Comparison of ENCODE assay signal across 8 cellular contexts in genomic region chr3:108489776-108490175, GRCh38. TPM values are rescaled to one million over a fixed set of nuclear protein-coding genes. Genes with fewer than 3 reads are reported as not detected.
A peak's percentile ranks its signal among the peaks of the same experiment; 100 is the strongest.
DNase-seq lines count a peak whose midpoint lies in the region; ATAC-seq and TF ChIP-seq lines count a peak whose summit lies in the region.

No MANE protein-coding gene starts in this region.

- no peak overlapping the region for H3K4me3 ChIP-seq in body of pancreas

- DNase-seq in DMS153 treated with DMSO at 0.1 percent for 48 hours (lab: John Stamatoyannopoulos, UW; ENCODE audit: unreplicated experiment) (peak; percentile 17), HT-29 (ENCODE audit: low spot score) (peak; percentile 81), OCI-M1 (lab: John Stamatoyannopoulos, UW) (peak; percentile 66), body of pancreas (peak in 3 of 4 donors; percentile 13 to 26 (median 19)), immature natural killer cell (peak; percentile 40 to 51 (median 42)), OCI-M2 (lab: John Stamatoyannopoulos, UW; ENCODE audit: unreplicated experiment) (no peak)
- peak in 2 of 3 donors; percentile 17 to 22 for DNase-seq in stimulated activated CD4-positive, alpha-beta T cell treated with anti-CD3 and anti-CD28 coated beads, TNF-alpha, amount 100 ng/mL, for 48 hours (ENCODE audit: low read depth in 3 of 3)

- TF ChIP-seq POLR2A in body of pancreas (IDR thresholded peaks at IDR 0.05) = no peak

- H3K9me3 ChIP-seq in body of pancreas = no peaks in the 10 kb centered on the region

- no peak overlapping the region for H3K4me3 Mint-ChIP-seq in immature natural killer cell

- no peak overlapping the region for H3K27ac Mint-ChIP-seq in immature natural killer cell

- WGBS in body of pancreas, 2 donors = 7 to 24% methylated on average over 2 of the region's 2 CpGs

- H3K36me3 Mint-ChIP-seq in immature natural killer cell = no peaks in the 10 kb centered on the region

- intact Hi-C loops in body of pancreas (cut with DNase I) = no loop called here

- no peak overlapping the region for H3K27ac ChIP-seq in body of pancreas

- no peaks in the 10 kb centered on the region for H3K9me3 Mint-ChIP-seq in immature natural killer cell

- H3K4me1 Mint-ChIP-seq in immature natural killer cell = peaks cover 3 to 6% of the 10 kb centered on the region in 2 donors

- H3K27me3 Mint-ChIP-seq in immature natural killer cell (ENCODE audit: low read depth in 3 of 3) = peaks cover 0 to 4% (median 0%) of the 10 kb centered on the region in 3 donors

- no peaks in the 10 kb centered on the region for H3K36me3 ChIP-seq in body of pancreas (replicated peaks in 1 of 2; ENCODE audit: insufficient read depth in 1 of 2, low read depth in 2 of 2)

- peak; percentile 49 to 80 (median 72) for TF ChIP-seq CTCF in body of pancreas (IDR thresholded peaks at IDR 0.05)

- peaks cover 12% of the 10 kb centered on the region for H3K4me1 ChIP-seq in body of pancreas

- H3K27me3 ChIP-seq in body of pancreas = no peaks in the 10 kb centered on the region

- ATAC-seq in GM19351 (IDR thresholded peaks at IDR 0.05; ENCODE audit: unreplicated experiment) = peak; percentile 75
- ATAC-seq in body of pancreas = peak; percentile 42

RNA-seq across cellular contexts. Expression of gene MYH15, which starts 20.6 kb away (rescaled TPM):
- total RNA-seq in HT-29 (2014; rRNA removed; shearing (Covaris generic)) = 0.31 TPM in 1 of 2 replicates, not detected in the other
- total RNA-seq in body of pancreas = not detected
- not detected for polyA plus RNA-seq in immature natural killer cell
